In genomic region chr17:50688168-50688719, GRCh38 we compare ENCODE assay signal across 26 cellular contexts. TPM values are rescaled to one million over a fixed set of nuclear protein-coding genes. Genes with fewer than 3 reads are reported as not detected.
DNase-seq lines count a peak whose midpoint lies in the region; ATAC-seq and TF ChIP-seq lines count a peak whose summit lies in the region.
"Had no signal": no experiment of that assay in that cellular context is flagged by ENCODE, and none has a peak within 500 bp of the region (broad histone marks: within the 10 kb centered on the region; RNA-seq: fewer than 3 reads in every experiment).

No MANE protein-coding gene starts in this region.

- no peaks in the 10 kb centered on the region for H3K9me3 ChIP-seq in body of pancreas
- no peaks in the 10 kb centered on the region for H3K9me3 ChIP-seq in thyroid gland
- H3K9me3 ChIP-seq: colonic mucosa, mucosa of descending colon, ovary, spleen had no signal

- peaks cover 97% of the 10 kb centered on the region for H3K4me1 ChIP-seq in body of pancreas
- peaks cover 63 to 72% of the 10 kb centered on the region in 2 donors for H3K4me1 ChIP-seq in thyroid gland

- no peak overlapping the region for H3K4me3 ChIP-seq in body of pancreas
- no peak overlapping the region for H3K4me3 ChIP-seq in thyroid gland (replicated peaks in 1 of 3)
- H3K4me3 ChIP-seq: colonic mucosa, lung, mucosa of descending colon, ovary, spleen had no signal

- H3K4me3 Mint-ChIP-seq in Calu3 (ENCODE audit: low read depth, unreplicated experiment) = no peak overlapping the region
- H3K4me3 Mint-ChIP-seq: activated CD4-positive, alpha-beta memory T cell treated with anti-CD3 and anti-CD28 coated beads, Interleukin-2, amount 10 ng/mL, durations not matched to agents 7 days and 5 days; activated naive CD4-positive, alpha-beta T cell treated with anti-CD3 and anti-CD28 coated beads, Interleukin-2, amount 10 ng/mL, durations not matched to agents 7 days and 5 days; CD4-positive, CD25-positive, alpha-beta regulatory T cell; H9; nephron; T-helper 1 cell treated with Interleukin-12 subunit alpha and Interleukin-12 subunit beta and Interleukin-4 antibody, amounts not matched to agents 30 μg/mL and 1 μg/mL, for 36 hours had no signal

- TF ChIP-seq CTCF in Calu3 (IDR thresholded peaks at IDR 0.05; ENCODE audit: unreplicated experiment) (no peak), body of pancreas (IDR thresholded peaks at IDR 0.05) (no peak), thyroid gland (IDR thresholded peaks at IDR 0.05) (no peak)

- CTCF ChIA-PET in Calu3 (lab: Charles Lee) = interaction anchor here (0.7 to 1.6 kb wide), 2 partner anchors 50 to 340 kb away, joined by 4 to 8 read pairs; no protein-coding TSS in a partner anchor

- peak overlapping the region; percentile 8 to 94 (median 92) for H3K27ac ChIP-seq in body of pancreas
- H3K27ac ChIP-seq in thyroid gland = peak overlapping the region in 1 of 3 donors; percentile 66
- H3K27ac ChIP-seq: epithelial cell of prostate had no signal

- H3K4me1 Mint-ChIP-seq in Calu3 (ENCODE audit: low read depth, unreplicated experiment) = peaks cover 78% of the 10 kb centered on the region
- H3K4me1 Mint-ChIP-seq: activated CD4-positive, alpha-beta memory T cell treated with anti-CD3 and anti-CD28 coated beads, Interleukin-2, amount 10 ng/mL, durations not matched to agents 7 days and 5 days; activated naive CD4-positive, alpha-beta T cell treated with anti-CD3 and anti-CD28 coated beads, Interleukin-2, amount 10 ng/mL, durations not matched to agents 7 days and 5 days had no signal

- no peak for DNase-seq in Calu3
- peak; percentile 56 for DNase-seq in HK-2 (ENCODE audit: unreplicated experiment)
- DNase-seq in body of pancreas = no peak
- peak; percentile 95 to 96 for DNase-seq in thyroid gland
- DNase-seq in SIG-M5 (lab: John Stamatoyannopoulos, UW) = no peak
- DNase-seq: activated CD4-positive, alpha-beta memory T cell treated with anti-CD3 and anti-CD28 coated beads, Interleukin-2, amount 10 ng/mL, durations not matched to agents 7 days and 5 days; activated CD4-positive, CD25-positive, alpha-beta regulatory T cell treated with anti-CD3 and anti-CD28 coated beads, Interleukin-2, amount 50 U/mL, for 72 hours; activated CD8-positive, alpha-beta memory T cell treated with anti-CD3 and anti-CD28 coated beads, Interleukin-2, amount 50 U/mL, for 48 hours; activated naive CD4-positive, alpha-beta T cell treated with anti-CD3 and anti-CD28 coated beads, Interleukin-2, amount 10 ng/mL, durations not matched to agents 7 days and 5 days; amygdala; CD4-positive, CD25-positive, alpha-beta regulatory T cell; colonic mucosa; effector CD8-positive, alpha-beta T cell; H9; kidney glomerular epithelial cell; mucosa of descending colon; NCI-H1436; NCI-H2107; spleen had no signal

- peak overlapping the region; percentile 18 for H3K27ac Mint-ChIP-seq in Calu3 (ENCODE audit: unreplicated experiment)
- H3K27ac Mint-ChIP-seq: activated CD4-positive, alpha-beta memory T cell treated with anti-CD3 and anti-CD28 coated beads, Interleukin-2, amount 10 ng/mL, durations not matched to agents 7 days and 5 days; activated naive CD4-positive, alpha-beta T cell treated with anti-CD3 and anti-CD28 coated beads, Interleukin-2, amount 10 ng/mL, durations not matched to agents 7 days and 5 days; CD4-positive, CD25-positive, alpha-beta regulatory T cell; T-helper 1 cell treated with Interleukin-12 subunit alpha and Interleukin-12 subunit beta and Interleukin-4 antibody, amounts not matched to agents 30 μg/mL and 1 μg/mL, for 36 hours had no signal

- TF ChIP-seq POLR2A in body of pancreas (IDR thresholded peaks at IDR 0.05) (no peak), thyroid gland (IDR thresholded peaks at IDR 0.05) (no peak)

- no TSS peak for BruUV-seq in Calu3 (replicated peaks; lab: Mats Ljungman, UMichigan)

- no peaks in the 10 kb centered on the region for H3K27me3 Mint-ChIP-seq in Calu3 (ENCODE audit: unreplicated experiment)
- H3K27me3 Mint-ChIP-seq: activated CD4-positive, alpha-beta memory T cell treated with anti-CD3 and anti-CD28 coated beads, Interleukin-2, amount 10 ng/mL, durations not matched to agents 7 days and 5 days had no signal

- H3K27me3 ChIP-seq in body of pancreas (no peaks in the 10 kb centered on the region), thyroid gland (no peaks in the 10 kb centered on the region)
- H3K27me3 ChIP-seq: colonic mucosa, ovary, spleen had no signal

- ATAC-seq in body of pancreas = no peak
- ATAC-seq in GM18873 (IDR thresholded peaks at IDR 0.05; ENCODE audit: low FRiP score, unreplicated experiment) = no peak
- ATAC-seq in HG02840 (IDR thresholded peaks at IDR 0.05; ENCODE audit: low FRiP score, unreplicated experiment) = no peak
- ATAC-seq: mucosa of descending colon had no signal

- H3K36me3 Mint-ChIP-seq in Calu3 (ENCODE audit: insufficient read depth, unreplicated experiment) = peaks cover 53% of the 10 kb centered on the region
- H3K36me3 Mint-ChIP-seq: CD4-positive, CD25-positive, alpha-beta regulatory T cell had no signal

- H3K36me3 ChIP-seq in body of pancreas (replicated peaks in 1 of 2; ENCODE audit: insufficient read depth in 1 of 2, low read depth in 2 of 2) (no peaks in the 10 kb centered on the region), thyroid gland (no peaks in the 10 kb centered on the region)
- H3K36me3 ChIP-seq: colonic mucosa, ovary had no signal

- 83 to 90% methylated on average over 4 to 6 of the region's 6 CpGs for WGBS in body of pancreas, 2 donors
- 84 to 89% methylated on average over 6 of the region's 6 CpGs for WGBS in thyroid gland, 2 donors

- intact Hi-C loops in Calu3 (cut with micrococcal nuclease; ENCODE audit: unreplicated experiment) = no loop called here
- intact Hi-C loops in body of pancreas (cut with DNase I) = no loop called here
- intact Hi-C loops in thyroid gland (cut with DNase I) = loop anchor here (10.0 kb wide), 1 partner anchor 203 kb away; no protein-coding TSS in a partner anchor

- no peaks in the 10 kb centered on the region for H3K9me3 Mint-ChIP-seq in Calu3 (ENCODE audit: low read depth, unreplicated experiment)
- H3K9me3 Mint-ChIP-seq: activated CD4-positive, alpha-beta memory T cell treated with anti-CD3 and anti-CD28 coated beads, Interleukin-2, amount 10 ng/mL, durations not matched to agents 7 days and 5 days; activated naive CD4-positive, alpha-beta T cell treated with anti-CD3 and anti-CD28 coated beads, Interleukin-2, amount 10 ng/mL, durations not matched to agents 7 days and 5 days; CD4-positive, CD25-positive, alpha-beta regulatory T cell; H9; nephron; T-helper 1 cell treated with Interleukin-12 subunit alpha and Interleukin-12 subunit beta and Interleukin-4 antibody, amounts not matched to agents 30 μg/mL and 1 μg/mL, for 36 hours had no signal

RNA-seq across cellular contexts. Expression of gene ANKRD40, which starts 19.5 kb away (rescaled TPM):
- 67.2 and 68.5 TPM in 2 replicates for total RNA-seq in Calu3 (2022)
- total RNA-seq in body of pancreas = 10 to 100 TPM; 21.3 to 27.0 TPM
- total RNA-seq in thyroid gland = 10 to 100 TPM; 29.4 to 40.2 (median 35.1) TPM

RNA-seq across cellular contexts. Expression of gene LUC7L3, which starts 31.2 kb away (rescaled TPM):
- total RNA-seq in Calu3 (2022) (152 and 155 TPM in 2 replicates), body of pancreas (10 to 100 TPM; 71.2 to 85.6 TPM), thyroid gland (100 to 1,000 TPM in 2 of 4 donors, 10 to 100 TPM in 2; 75.2 to 199 (median 140) TPM)

RNA-seq across cellular contexts. Expression of gene ABCC3, which starts 53.6 kb away (rescaled TPM):
- 88.0 and 125 TPM in 2 replicates for total RNA-seq in Calu3 (2022)
- 100 to 1,000 TPM; 130 to 163 TPM for total RNA-seq in body of pancreas
- total RNA-seq in thyroid gland = 100 to 1,000 TPM in 2 of 4 donors, 10 to 100 TPM in 2; 51.0 to 189 (median 131) TPM

Comparison
In these comparisons a context has a peak if more than half of its experiments do, and no peak if none do; other contexts are left out.
1. DNase-seq: peak in HK-2 (single experiment) and thyroid gland (2 of 2); none in Calu3 (single experiment), body of pancreas (0 of 4) and SIG-M5 (single experiment).